20 cellular contexts compared by ENCODE assay signal in genomic region chr15:98920091-98920880, GRCh38.
A peak's percentile ranks its signal among the peaks of the same experiment; 100 is the strongest.
DNase-seq lines count a peak whose midpoint lies in the region; ATAC-seq and TF ChIP-seq lines count a peak whose summit lies in the region.
"Had no signal": no experiment of that assay in that cellular context is flagged by ENCODE, and none has a peak within 500 bp of the region (broad histone marks: within the 10 kb centered on the region; RNA-seq: fewer than 3 reads in every experiment).

No MANE protein-coding gene starts in this region.

- H3K27ac ChIP-seq in mammary epithelial cell (ENCODE audit: insufficient read depth, low read depth, low read length) (no peak overlapping the region), neutrophil (peak overlapping the region; percentile 60)
- H3K27ac ChIP-seq: heart left ventricle had no signal

- no peaks in the 10 kb centered on the region for H3K27me3 Mint-ChIP-seq in activated CD4-positive, alpha-beta T cell treated with anti-CD3 and anti-CD28 coated beads, Interleukin-2, amount 10 ng/mL, durations not matched to agents 7 days and 5 days

- DNase-seq in activated CD4-positive, alpha-beta T cell treated with anti-CD3 and anti-CD28 coated beads, Interleukin-2, amount 10 ng/mL, durations not matched to agents 7 days and 5 days: no peak
- DNase-seq in activated CD4-positive, alpha-beta T cell treated with anti-CD3 and anti-CD28 coated beads for 4 hours: no peak
- DNase-seq in NB4 (ENCODE audit: low read depth) (peak; percentile 70), mammary epithelial cell (peak; percentile 50), AG08396 (ENCODE audit: low spot score) (no peak), HCEC 1CT (no peak)
- DNase-seq: activated CD4-positive, alpha-beta T cell treated with anti-CD3 and anti-CD28 coated beads, Interleukin-2, amount 50 U/mL, for 4 hours; aorta; CD4-positive, CD25-positive, alpha-beta regulatory T cell; cortex of kidney; erythroblast; GOT3; heart left ventricle; MV-4-11; NCI-H2171; stimulated activated CD4-positive, alpha-beta T cell treated with anti-CD3 and anti-CD28 coated beads, Interleukin-4, amount 100 ng/mL, for 24 hours; T1000; tibial artery had no signal

- intact Hi-C loops in mammary epithelial cell (cut with micrococcal nuclease): no loop called here

- H3K27me3 ChIP-seq in mammary epithelial cell (ENCODE audit: insufficient read depth, low read length) (no peaks in the 10 kb centered on the region), neutrophil (no peaks in the 10 kb centered on the region)
- H3K27me3 ChIP-seq: heart left ventricle, tibial artery had no signal

- no peak overlapping the region for H3K9ac ChIP-seq in mammary epithelial cell (ENCODE audit: insufficient read depth, low read length)

- no peak overlapping the region for H3K4me3 Mint-ChIP-seq in activated CD4-positive, alpha-beta T cell treated with anti-CD3 and anti-CD28 coated beads, Interleukin-2, amount 10 ng/mL, durations not matched to agents 7 days and 5 days
- H3K4me3 Mint-ChIP-seq: CD4-positive, CD25-positive, alpha-beta regulatory T cell had no signal

- TF ChIP-seq CTCF in NB4 (IDR thresholded peaks at IDR 0.05; ENCODE audit: low read depth, low read length) (no peak), mammary epithelial cell (conservative IDR thresholded peaks at IDR 0.05 in 1 of 2, IDR thresholded peaks at IDR 0.05 in 1 of 2; ENCODE audit: extremely low read depth in 1 of 2, insufficient read depth in 1 of 2, low read depth in 1 of 2, low read length in 2 of 2) (no peak), neutrophil (IDR thresholded peaks at IDR 0.05) (no peak)

- no peak overlapping the region for H2AFZ ChIP-seq in mammary epithelial cell (ENCODE audit: low read depth, low read length)

- peaks cover 44% of the 10 kb centered on the region for H3K36me3 Mint-ChIP-seq in activated CD4-positive, alpha-beta T cell treated with anti-CD3 and anti-CD28 coated beads, Interleukin-2, amount 10 ng/mL, durations not matched to agents 7 days and 5 days (ENCODE audit: low read depth)

- peaks cover 9% of the 10 kb centered on the region for H3K4me1 ChIP-seq in mammary epithelial cell (ENCODE audit: insufficient read depth, low read length)
- H3K4me1 ChIP-seq in neutrophil (ENCODE audit: control insufficient read depth in 1 of 2, insufficient read depth in 1 of 2, low read depth in 1 of 2, low read length in 1 of 2): peaks cover 16 to 17% of the 10 kb centered on the region in 2 experiments

- peaks cover 29% of the 10 kb centered on the region for H3K4me1 Mint-ChIP-seq in activated CD4-positive, alpha-beta T cell treated with anti-CD3 and anti-CD28 coated beads, Interleukin-2, amount 10 ng/mL, durations not matched to agents 7 days and 5 days

- H3K9me3 ChIP-seq in mammary epithelial cell (replicated peaks; ENCODE audit: insufficient read depth, low read length): no peaks in the 10 kb centered on the region
- no peaks in the 10 kb centered on the region for H3K9me3 ChIP-seq in neutrophil
- H3K9me3 ChIP-seq: heart left ventricle, tibial artery had no signal

- no TSS peak for BruUV-seq in mammary epithelial cell (replicated peaks; lab: Mats Ljungman, UMichigan)

- H3K4me2 ChIP-seq in mammary epithelial cell (ENCODE audit: insufficient read depth, low read depth, low read length): no peak overlapping the region

- no peak for ATAC-seq in HG02973 (IDR thresholded peaks at IDR 0.05; ENCODE audit: unreplicated experiment)
- ATAC-seq: heart left ventricle had no signal

- no peaks in the 10 kb centered on the region for H3K79me2 ChIP-seq in mammary epithelial cell (ENCODE audit: insufficient read depth, low read length)

- H3K27ac Mint-ChIP-seq in activated CD4-positive, alpha-beta T cell treated with anti-CD3 and anti-CD28 coated beads, Interleukin-2, amount 10 ng/mL, durations not matched to agents 7 days and 5 days: peak overlapping the region; percentile 51

- in situ Hi-C loops in mammary epithelial cell (cut with MboI; ENCODE audit: low sequenced_read_pairs in 2 of 2): no loop called here

- H4K20me1 ChIP-seq in mammary epithelial cell (ENCODE audit: insufficient read depth, low read length): no peaks in the 10 kb centered on the region

- 50% methylated on average over 9 of the region's 10 CpGs for WGBS in mammary epithelial cell (ENCODE audit: low coverage, missing lambda C conversion rate)

- dilution Hi-C loops in mammary epithelial cell (cut with HindIII; ENCODE audit: low sequenced_read_pairs): loop anchor here (10.0 kb wide), 1 partner anchor 135 kb away; no protein-coding TSS in a partner anchor

- no peak overlapping the region for H3K4me3 ChIP-seq in NB4 (ENCODE audit: low read depth, low read length)
- no peak overlapping the region for H3K4me3 ChIP-seq in mammary epithelial cell (replicated peaks in 1 of 3; ENCODE audit: insufficient read depth in 1 of 3, low read depth in 2 of 3, low read length in 3 of 3)
- no peak overlapping the region for H3K4me3 ChIP-seq in neutrophil (ENCODE audit: low read depth in 1 of 2, low read length in 1 of 2)
- H3K4me3 ChIP-seq: heart left ventricle, tibial artery had no signal

- TF ChIP-seq POLR2A in NB4 (IDR thresholded peaks at IDR 0.05; ENCODE audit: extremely low read depth, insufficient read length): no peak

- H3K9me3 Mint-ChIP-seq in activated CD4-positive, alpha-beta T cell treated with anti-CD3 and anti-CD28 coated beads, Interleukin-2, amount 10 ng/mL, durations not matched to agents 7 days and 5 days: no peaks in the 10 kb centered on the region

- CTCF ChIA-PET in activated CD4-positive, alpha-beta T cell treated with anti-CD3 and anti-CD28 coated beads, Interleukin-2, amount 10 ng/mL, durations not matched to agents 7 days and 5 days (lab: Charles Lee): no interaction called here
- CTCF ChIA-PET in mammary epithelial cell (lab: Charles Lee; ENCODE audit: low non-redundant PET): no interaction called here

- POLR2A ChIA-PET in activated CD4-positive, alpha-beta T cell treated with anti-CD3 and anti-CD28 coated beads, Interleukin-2, amount 10 ng/mL, durations not matched to agents 7 days and 5 days (lab: Charles Lee): no interaction called here

- H3K36me3 ChIP-seq in mammary epithelial cell (ENCODE audit: insufficient read depth, low read length) (peaks cover 23% of the 10 kb centered on the region), neutrophil (peaks cover 93% of the 10 kb centered on the region)

Comparison
In these comparisons a context has a peak if more than half of its experiments do, and no peak if none do; other contexts are left out.
1. DNase-seq: peak in NB4 (single experiment) and mammary epithelial cell (single experiment); none in activated CD4-positive, alpha-beta T cell treated with anti-CD3 and anti-CD28 coated beads, Interleukin-2, amount 10 ng/mL, durations not matched to agents 7 days and 5 days (single experiment), activated CD4-positive, alpha-beta T cell treated with anti-CD3 and anti-CD28 coated beads for 4 hours (0 of 2), AG08396 (single experiment) and HCEC 1CT (single experiment).